ENCODE assay signal across 1 cellular context in genomic region chr10:20890491-20891337, GRCh38.
TF ChIP-seq lines count a peak whose summit lies in the region.

No MANE protein-coding gene starts in this region.

TF ChIP-seq in H1, 55 proteins besides CTCF, POLR2A, EP300 and RAD21 (continued from another document):
- TF ChIP-seq CHD7 (IDR thresholded peaks at IDR 0.05; ENCODE audit: insufficient replicate concordance, low read length) (no peak), CBX5 (IDR thresholded peaks at IDR 0.05; ENCODE audit: low read depth, low read length) (no peak), EGR1 (IDR thresholded peaks at IDR 0.05; ENCODE audit: borderline replicate concordance, low read depth, low read length) (no peak), ATF3 (IDR thresholded peaks at IDR 0.05; ENCODE audit: insufficient read depth, low read depth, low read length) (no peak), POU5F1 (IDR thresholded peaks at IDR 0.05; ENCODE audit: low read depth, low read length) (no peak), JUN (IDR thresholded peaks at IDR 0.05; ENCODE audit: low read depth, low read length) (no peak), MAX (IDR thresholded peaks at IDR 0.05) (no peak), SIRT6 (IDR thresholded peaks at IDR 0.05; ENCODE audit: low read length) (no peak), CTBP2 (IDR thresholded peaks at IDR 0.05; ENCODE audit: borderline replicate concordance, insufficient read depth, insufficient read length, low read length) (no peak), SIN3A (conservative IDR thresholded peaks at IDR 0.05 in 1 of 2, IDR thresholded peaks at IDR 0.05 in 1 of 2; ENCODE audit: low read depth in 1 of 2, low read length in 2 of 2) (no peak), NRF1 (IDR thresholded peaks at IDR 0.05; ENCODE audit: low read depth, low read length) (no peak), BCL11A (IDR thresholded peaks at IDR 0.05; ENCODE audit: low read depth in 2 of 2, low read length in 2 of 2) (no peak), FOSL1 (IDR thresholded peaks at IDR 0.05; ENCODE audit: insufficient read depth, low read depth, low read length) (no peak)
